ENCODE assay signal across 1 cellular context in genomic region chr16:50015631-50016030, GRCh38.
TF ChIP-seq lines count a peak whose summit lies in the region.

No MANE protein-coding gene starts in this region.

TF ChIP-seq in GM12878, 131 proteins besides CTCF, POLR2A, EP300 and RAD21 (continued from another document):
- TF ChIP-seq, protein P1, sequence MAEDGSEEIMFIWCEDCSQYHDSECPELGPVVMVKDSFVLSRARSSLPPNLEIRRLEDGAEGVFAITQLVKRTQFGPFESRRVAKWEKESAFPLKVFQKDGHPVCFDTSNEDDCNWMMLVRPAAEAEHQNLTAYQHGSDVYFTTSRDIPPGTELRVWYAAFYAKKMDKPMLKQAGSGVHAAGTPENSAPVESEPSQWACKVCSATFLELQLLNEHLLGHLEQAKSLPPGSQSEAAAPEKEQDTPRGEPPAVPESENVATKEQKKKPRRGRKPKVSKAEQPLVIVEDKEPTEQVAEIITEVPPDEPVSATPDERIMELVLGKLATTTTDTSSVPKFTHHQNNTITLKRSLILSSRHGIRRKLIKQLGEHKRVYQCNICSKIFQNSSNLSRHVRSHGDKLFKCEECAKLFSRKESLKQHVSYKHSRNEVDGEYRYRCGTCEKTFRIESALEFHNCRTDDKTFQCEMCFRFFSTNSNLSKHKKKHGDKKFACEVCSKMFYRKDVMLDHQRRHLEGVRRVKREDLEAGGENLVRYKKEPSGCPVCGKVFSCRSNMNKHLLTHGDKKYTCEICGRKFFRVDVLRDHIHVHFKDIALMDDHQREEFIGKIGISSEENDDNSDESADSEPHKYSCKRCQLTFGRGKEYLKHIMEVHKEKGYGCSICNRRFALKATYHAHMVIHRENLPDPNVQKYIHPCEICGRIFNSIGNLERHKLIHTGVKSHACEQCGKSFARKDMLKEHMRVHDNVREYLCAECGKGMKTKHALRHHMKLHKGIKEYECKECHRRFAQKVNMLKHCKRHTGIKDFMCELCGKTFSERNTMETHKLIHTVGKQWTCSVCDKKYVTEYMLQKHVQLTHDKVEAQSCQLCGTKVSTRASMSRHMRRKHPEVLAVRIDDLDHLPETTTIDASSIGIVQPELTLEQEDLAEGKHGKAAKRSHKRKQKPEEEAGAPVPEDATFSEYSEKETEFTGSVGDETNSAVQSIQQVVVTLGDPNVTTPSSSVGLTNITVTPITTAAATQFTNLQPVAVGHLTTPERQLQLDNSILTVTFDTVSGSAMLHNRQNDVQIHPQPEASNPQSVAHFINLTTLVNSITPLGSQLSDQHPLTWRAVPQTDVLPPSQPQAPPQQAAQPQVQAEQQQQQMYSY (CRISPR knock-in tag; IDR thresholded peaks at IDR 0.05) = no peak
- TF ChIP-seq MTA3 (IDR thresholded peaks at IDR 0.05; ENCODE audit: borderline replicate concordance, low read length) (no peak), CBFB (IDR thresholded peaks at IDR 0.05; ENCODE audit: low read depth) (no peak), WRNIP1 (IDR thresholded peaks at IDR 0.05; ENCODE audit: borderline replicate concordance, low read depth, low read length) (no peak)
- TF ChIP-seq, protein P2, sequence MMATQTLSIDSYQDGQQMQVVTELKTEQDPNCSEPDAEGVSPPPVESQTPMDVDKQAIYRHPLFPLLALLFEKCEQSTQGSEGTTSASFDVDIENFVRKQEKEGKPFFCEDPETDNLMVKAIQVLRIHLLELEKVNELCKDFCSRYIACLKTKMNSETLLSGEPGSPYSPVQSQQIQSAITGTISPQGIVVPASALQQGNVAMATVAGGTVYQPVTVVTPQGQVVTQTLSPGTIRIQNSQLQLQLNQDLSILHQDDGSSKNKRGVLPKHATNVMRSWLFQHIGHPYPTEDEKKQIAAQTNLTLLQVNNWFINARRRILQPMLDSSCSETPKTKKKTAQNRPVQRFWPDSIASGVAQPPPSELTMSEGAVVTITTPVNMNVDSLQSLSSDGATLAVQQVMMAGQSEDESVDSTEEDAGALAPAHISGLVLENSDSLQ (IDR thresholded peaks at IDR 0.05) = no peak
- TF ChIP-seq, protein P3, sequence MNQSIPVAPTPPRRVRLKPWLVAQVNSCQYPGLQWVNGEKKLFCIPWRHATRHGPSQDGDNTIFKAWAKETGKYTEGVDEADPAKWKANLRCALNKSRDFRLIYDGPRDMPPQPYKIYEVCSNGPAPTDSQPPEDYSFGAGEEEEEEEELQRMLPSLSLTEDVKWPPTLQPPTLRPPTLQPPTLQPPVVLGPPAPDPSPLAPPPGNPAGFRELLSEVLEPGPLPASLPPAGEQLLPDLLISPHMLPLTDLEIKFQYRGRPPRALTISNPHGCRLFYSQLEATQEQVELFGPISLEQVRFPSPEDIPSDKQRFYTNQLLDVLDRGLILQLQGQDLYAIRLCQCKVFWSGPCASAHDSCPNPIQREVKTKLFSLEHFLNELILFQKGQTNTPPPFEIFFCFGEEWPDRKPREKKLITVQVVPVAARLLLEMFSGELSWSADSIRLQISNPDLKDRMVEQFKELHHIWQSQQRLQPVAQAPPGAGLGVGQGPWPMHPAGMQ (IDR thresholded peaks at IDR 0.05; ENCODE audit: borderline replicate concordance) = no peak
- TF ChIP-seq, protein P4, sequence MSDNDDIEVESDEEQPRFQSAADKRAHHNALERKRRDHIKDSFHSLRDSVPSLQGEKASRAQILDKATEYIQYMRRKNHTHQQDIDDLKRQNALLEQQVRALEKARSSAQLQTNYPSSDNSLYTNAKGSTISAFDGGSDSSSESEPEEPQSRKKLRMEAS (IDR thresholded peaks at IDR 0.05; ENCODE audit: low read depth, low read length) = no peak
